ENCODE assay signal across 19 cellular contexts in genomic region chr1:116211294-116211693, GRCh38.
DNase-seq lines count a peak whose midpoint lies in the region; ATAC-seq, FAIRE-seq and TF ChIP-seq lines count a peak whose summit lies in the region.
"Had no signal": no experiment of that assay in that cellular context is flagged by ENCODE, and none has a peak within 500 bp of the region (broad histone marks: within the 10 kb centered on the region; RNA-seq: fewer than 3 reads in every experiment).

No MANE protein-coding gene starts in this region.

- H3K4me1 ChIP-seq in HEK293 (ENCODE audit: control insufficient read depth, insufficient read depth, low read length), result no peaks in the 10 kb centered on the region
- H3K4me1 ChIP-seq in H1 (replicated peaks in 1 of 4; ENCODE audit: control insufficient read depth in 3 of 4, insufficient read depth in 4 of 4, low read length in 3 of 4), result no peaks in the 10 kb centered on the region
- H3K4me1 ChIP-seq in mucosa of descending colon (ENCODE audit: low read depth), result peaks cover 3% of the 10 kb centered on the region
- H3K4me1 ChIP-seq in small intestine (ENCODE audit: control insufficient read depth in 2 of 2, insufficient read depth in 1 of 2, low read depth in 1 of 2, low read length in 1 of 2), result no peaks in the 10 kb centered on the region
- H3K4me1 ChIP-seq: Caco-2 had no signal

- H3K9me3 ChIP-seq in HEK293 (ENCODE audit: control insufficient read depth, insufficient read depth, low read depth, low read length) (no peaks in the 10 kb centered on the region), H1 (ENCODE audit: insufficient read depth in 2 of 2, low read depth in 1 of 2, low read length in 1 of 2) (no peaks in the 10 kb centered on the region), mucosa of descending colon (no peaks in the 10 kb centered on the region), small intestine (ENCODE audit: control insufficient read depth, low read depth) (no peaks in the 10 kb centered on the region)
- H3K9me3 ChIP-seq: Caco-2 had no signal

- no peak overlapping the region for H3K23ac ChIP-seq in H1 (ENCODE audit: insufficient read length)

- no peak overlapping the region for H2BK12ac ChIP-seq in H1 (ENCODE audit: low read depth, low read length)

- no peak overlapping the region for H2AFZ ChIP-seq in H1 (ENCODE audit: low read length)
- H2AFZ ChIP-seq: GM23248 had no signal

- no peak for TF ChIP-seq RAD21 in H1 (IDR thresholded peaks at IDR 0.05 in 1 of 2, conservative IDR thresholded peaks at IDR 0.05 in 1 of 2; ENCODE audit: low read depth in 2 of 2, low read length in 2 of 2)

- H3K79me2 ChIP-seq in H1 (ENCODE audit: control insufficient read depth in 1 of 2, insufficient read depth in 2 of 2, low read length in 2 of 2), result no peaks in the 10 kb centered on the region

- H3K27me3 ChIP-seq in H1 (replicated peaks in 1 of 4; ENCODE audit: control insufficient read depth in 3 of 4, extremely low read depth in 1 of 4, insufficient read depth in 3 of 4, low read length in 3 of 4) (no peaks in the 10 kb centered on the region), small intestine (ENCODE audit: control insufficient read depth in 2 of 2, insufficient read depth in 2 of 2, low read length in 2 of 2) (no peaks in the 10 kb centered on the region)

- no peak overlapping the region for H3K4me3 ChIP-seq in HEK293 (ENCODE audit: low read depth, low read length)
- no peak overlapping the region for H3K4me3 ChIP-seq in H1 (ENCODE audit: extremely low read depth in 1 of 4, insufficient read depth in 2 of 4, low read depth in 3 of 4, low read length in 4 of 4)
- H3K4me3 ChIP-seq in mucosa of descending colon, result no peak overlapping the region
- no peak overlapping the region for H3K4me3 ChIP-seq in small intestine (ENCODE audit: low read depth in 1 of 2, low read length in 2 of 2)
- H3K4me3 ChIP-seq: GM23248 had no signal

- no peak overlapping the region for H3K14ac ChIP-seq in H1 (ENCODE audit: insufficient read length)

- no peaks in the 10 kb centered on the region for H3K23me2 ChIP-seq in H1 (ENCODE audit: low read depth, low read length)

- FAIRE-seq in H1 (lab: Jason Lieb, UNC), result no peak
- no peak for FAIRE-seq in small intestine (lab: Jason Lieb, UNC)
- FAIRE-seq: G401.6, GM12892 had no signal

- POLR2A ChIA-PET in HEK293 (lab: Yijun Ruan, JAX) (no interaction called here), H1 (lab: Charles Lee; ENCODE audit: partially characterized antibody) (no interaction called here)

- no peak overlapping the region for H3K4me2 ChIP-seq in H1 (ENCODE audit: insufficient read depth in 1 of 2, low read depth in 2 of 2, low read length in 2 of 2)

- CTCF ChIA-PET in HEK293 (lab: Yijun Ruan, JAX), result no interaction called here
- CTCF ChIA-PET in H1 (lab: Charles Lee; ENCODE audit: partially characterized antibody), result interaction anchor here (0.8 to 1.1 kb wide), 2 partner anchors 10 to 11 kb away, joined by 3 to 4 read pairs; no protein-coding TSS in a partner anchor

- WGBS in H1 (ENCODE audit: extremely low coverage in 1 of 2, insufficient coverage in 1 of 2, insufficient read length in 1 of 2, insufficient replicate concordance in 2 of 2, low coverage in 1 of 2, low lambda C conversion rate in 2 of 2, missing lambda C conversion rate in 1 of 2), 2 experiments, result 95% methylated on average over 5 of the region's 5 CpGs; no CpG with 5 or more reads in 1 of the 2 experiments
- 26 to 51% (median 48%) methylated on average over 5 of the region's 5 CpGs for WGBS in small intestine, 3 donors

- H2BK5ac ChIP-seq in H1 (ENCODE audit: low read depth, low read length), result no peak overlapping the region

- no peaks in the 10 kb centered on the region for H3K79me1 ChIP-seq in H1 (ENCODE audit: low read depth, low read length)

- H4K91ac ChIP-seq in H1 (replicated peaks; ENCODE audit: insufficient read length, low read length), result no peak overlapping the region

- H3K9ac ChIP-seq in H1 (replicated peaks in 1 of 4; ENCODE audit: extremely low read depth in 1 of 4, low read depth in 3 of 4, low read length in 3 of 4), result no peak overlapping the region
- H3K9ac ChIP-seq: GM23248 had no signal

- intact Hi-C loops in mucosa of descending colon (cut with DNase I, micrococcal nuclease), result no loop called here

- H2BK15ac ChIP-seq in H1 (ENCODE audit: low read length), result no peak overlapping the region

- H2BK120ac ChIP-seq in H1 (replicated peaks; ENCODE audit: low read depth, low read length), result no peak overlapping the region

- no peaks in the 10 kb centered on the region for H3K36me3 ChIP-seq in HEK293 (ENCODE audit: control insufficient read depth in 2 of 2, insufficient read depth in 1 of 2, low read length in 2 of 2)
- no peaks in the 10 kb centered on the region for H3K36me3 ChIP-seq in H1 (ENCODE audit: control insufficient read depth in 2 of 4, insufficient read depth in 4 of 4, low read length in 3 of 4)
- H3K36me3 ChIP-seq in mucosa of descending colon (ENCODE audit: low read depth), result no peaks in the 10 kb centered on the region
- no peaks in the 10 kb centered on the region for H3K36me3 ChIP-seq in small intestine (ENCODE audit: control insufficient read depth in 2 of 2, insufficient read depth in 2 of 2, low read length in 2 of 2)

- TF ChIP-seq CTCF in HEK293 (tag by site-specific recombination; IDR thresholded peaks at IDR 0.05) (no peak), H1 (IDR thresholded peaks at IDR 0.05; ENCODE audit: control extremely low read depth in 1 of 3, insufficient read depth in 1 of 3, low read depth in 1 of 3, low read length in 3 of 3) (no peak), mucosa of descending colon (IDR thresholded peaks at IDR 0.05) (no peak)

- H2BK20ac ChIP-seq in H1 (ENCODE audit: low read length), result no peak overlapping the region

- no peak overlapping the region for H3K56ac ChIP-seq in H1 (replicated peaks; ENCODE audit: insufficient read length, low read depth, low read length)

- TF ChIP-seq POLR2A in H1 (IDR thresholded peaks at IDR 0.05; ENCODE audit: control extremely low read depth in 1 of 2, low read depth in 2 of 2, low read length in 2 of 2), result no peak

- no peaks in the 10 kb centered on the region for H4K20me1 ChIP-seq in H1 (replicated peaks in 1 of 2; ENCODE audit: control insufficient read depth in 1 of 2, insufficient read depth in 2 of 2, low read length in 2 of 2)

- ATAC-seq in mucosa of descending colon (peak; percentile 75), GM21723 (IDR thresholded peaks at IDR 0.05; ENCODE audit: unreplicated experiment) (no peak), GM18907 (IDR thresholded peaks at IDR 0.05; ENCODE audit: unreplicated experiment) (no peak), GM18511 (IDR thresholded peaks at IDR 0.05; ENCODE audit: unreplicated experiment) (no peak)
- ATAC-seq: HCT116 had no signal

- H3K4ac ChIP-seq in H1 (replicated peaks; ENCODE audit: insufficient read length, low read depth, low read length), result peak overlapping the region; percentile 54

- H3K18ac ChIP-seq in H1 (ENCODE audit: extremely low read depth, low read length), result no peak overlapping the region

- no peak overlapping the region for H4K8ac ChIP-seq in H1 (ENCODE audit: extremely low read depth, insufficient read depth, low read length)

- no peak for DNase-seq in H1 (ENCODE audit: low read depth in 1 of 2, low spot score in 2 of 2)
- peak in 2 of 3 donors; percentile 48 to 75 for DNase-seq in mucosa of descending colon
- DNase-seq in small intestine, result peak; percentile 45
- no peak for DNase-seq in T1000 (lab: John Stamatoyannopoulos, UW)
- DNase-seq: C1 segment of cervical spinal cord; Caco-2; CD4-positive, alpha-beta memory T cell; DMS153; DND-41; GM23248; H9; HFFc6 had no signal

- no peak overlapping the region for H2AK5ac ChIP-seq in H1 (ENCODE audit: low read depth, low read length)

- H3K27ac ChIP-seq in HEK293 (ENCODE audit: extremely low read depth, low read depth, low read length) (no peak overlapping the region), H1 (ENCODE audit: low read depth, low read length) (no peak overlapping the region), small intestine (ENCODE audit: low read depth in 1 of 2, low read length in 1 of 2) (no peak overlapping the region)
- H3K27ac ChIP-seq: GM23248 had no signal

- TF ChIP-seq EP300 in H1 (IDR thresholded peaks at IDR 0.05; ENCODE audit: borderline replicate concordance in 1 of 2, low read depth in 2 of 2, low read length in 2 of 2), result no peak

- H4K5ac ChIP-seq in H1 (ENCODE audit: insufficient read length, low read depth, low read length), result no peak overlapping the region

TF ChIP-seq in HEK293, 187 proteins besides CTCF, POLR2A, EP300 and RAD21:
- TF ChIP-seq ZNF140 (tag by site-specific recombination; IDR thresholded peaks at IDR 0.05) (peak; percentile 58; the same call in 1 of the 2 replicates), ZNF184 (tag by site-specific recombination; IDR thresholded peaks at IDR 0.05) (no peak), PBX3 (CRISPR knock-in tag; IDR thresholded peaks at IDR 0.05) (no peak)

TF ChIP-seq in H1, 55 proteins besides CTCF, POLR2A, EP300 and RAD21:
- TF ChIP-seq SIX5 (IDR thresholded peaks at IDR 0.05; ENCODE audit: low read depth, low read length) (no peak), RBBP5 (IDR thresholded peaks at IDR 0.05; ENCODE audit: borderline replicate concordance, low read depth, low read length) (no peak), CEBPB (IDR thresholded peaks at IDR 0.05; ENCODE audit: low read depth, low read length) (no peak), ASH2L (IDR thresholded peaks at IDR 0.05; ENCODE audit: low read length) (no peak), GTF2F1 (IDR thresholded peaks at IDR 0.05; ENCODE audit: borderline replicate concordance, low read depth, low read length) (no peak), EGR1 (IDR thresholded peaks at IDR 0.05; ENCODE audit: borderline replicate concordance, low read depth, low read length) (no peak), HDAC6 (IDR thresholded peaks at IDR 0.05; ENCODE audit: low read depth, low read length) (no peak), CREB1 (IDR thresholded peaks at IDR 0.05) (no peak), SIRT6 (IDR thresholded peaks at IDR 0.05; ENCODE audit: low read length) (no peak), RFX5 (IDR thresholded peaks at IDR 0.05; ENCODE audit: borderline replicate concordance, low read depth, low read length) (no peak), CHD2 (IDR thresholded peaks at IDR 0.05; ENCODE audit: low read length) (no peak), POLR2AphosphoS5 (IDR thresholded peaks at IDR 0.05; ENCODE audit: low read depth, low read length) (no peak), BRCA1 (IDR thresholded peaks at IDR 0.05; ENCODE audit: low read depth, low read length) (no peak), POU5F1 (IDR thresholded peaks at IDR 0.05; ENCODE audit: low read depth, low read length) (no peak), HDAC2 (IDR thresholded peaks at IDR 0.05; ENCODE audit: borderline replicate concordance in 1 of 2, low read depth in 2 of 2, low read length in 2 of 2) (no peak), SP2 (IDR thresholded peaks at IDR 0.05; ENCODE audit: low read length) (no peak)

Comparison
In these comparisons a context has a peak if more than half of its experiments do, and no peak if none do; other contexts are left out.
1. DNase-seq: peak in mucosa of descending colon (2 of 3) and small intestine (single experiment); none in H1 (0 of 2) and T1000 (single experiment).